20 cellular contexts compared by ENCODE assay signal in the genomic region with DNA sequence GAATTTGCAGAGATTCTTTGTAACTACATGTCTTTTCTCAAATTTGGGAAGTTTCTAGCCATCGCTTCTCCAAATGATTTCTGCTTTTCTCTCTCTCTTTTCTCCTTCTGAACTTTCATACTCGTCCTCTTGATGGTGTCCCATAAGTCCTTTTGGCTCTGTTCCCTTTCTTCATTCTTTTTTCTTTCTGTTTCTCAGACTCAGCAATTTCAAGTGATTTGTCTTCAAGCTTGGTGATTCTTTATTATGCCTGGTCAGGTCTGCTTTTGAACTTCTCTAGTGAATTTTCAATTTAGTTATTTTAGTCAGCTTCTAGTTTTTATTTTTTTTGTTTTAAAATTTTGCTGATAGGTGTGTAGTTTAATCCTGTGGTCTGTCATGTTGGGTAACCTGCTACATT. TPM values are rescaled to one million over a fixed set of nuclear protein-coding genes. Genes with fewer than 3 reads are reported as not detected.
A peak's percentile ranks its signal among the peaks of the same experiment; 100 is the strongest.
DNase-seq lines count a peak whose midpoint lies in the region; ATAC-seq, FAIRE-seq and TF ChIP-seq lines count a peak whose summit lies in the region.
"Had no signal": no experiment of that assay in that cellular context is flagged by ENCODE, and none has a peak within 500 bp of the region (broad histone marks: within the 10 kb centered on the region; RNA-seq: fewer than 3 reads in every experiment).

No MANE protein-coding gene starts in this region.

- no peak overlapping the region for H3K4me2 ChIP-seq in HepG2 (ENCODE audit: low read depth, low read length)
- H3K4me2 ChIP-seq in K562 (ENCODE audit: insufficient read depth, low read length), result no peak overlapping the region
- H3K4me2 ChIP-seq in neural progenitor cell, result no peak overlapping the region
- H3K4me2 ChIP-seq in GM23248 (ENCODE audit: unreplicated experiment), result no peak overlapping the region
- H3K4me2 ChIP-seq: A549, GM23338 had no signal

- in situ Hi-C loops in HepG2 (cut with HindIII; ENCODE audit: extremely low pct_ligation_motif_present, low pct_unique_long_range_greater_than_20kb), result no loop called here
- in situ Hi-C loops in K562 (cut with MboI), result no loop called here
- in situ Hi-C loops in GM23248 (cut with MboI), result no loop called here

- no peak for TF ChIP-seq CTCF in HepG2 (CRISPR knock-in tag; IDR thresholded peaks at IDR 0.05)
- no peak for TF ChIP-seq CTCF in right lobe of liver (IDR thresholded peaks at IDR 0.05)
- no peak for TF ChIP-seq CTCF in K562 (IDR thresholded peaks at IDR 0.05 in 2 of 3, conservative IDR thresholded peaks at IDR 0.05 in 1 of 3; ENCODE audit: insufficient read depth in 2 of 3, low read depth in 1 of 3, low read length in 3 of 3)
- no peak for TF ChIP-seq CTCF in neural progenitor cell (IDR thresholded peaks at IDR 0.05)

- peaks cover 2% of the 10 kb centered on the region for H3K4me1 Mint-ChIP-seq in neural progenitor cell
- no peaks in the 10 kb centered on the region for H3K4me1 Mint-ChIP-seq in activated CD8-positive, alpha-beta T cell treated with anti-CD3 and anti-CD28 coated beads, Interleukin-2, amount 10 ng/mL, durations not matched to agents 7 days and 5 days (ENCODE audit: low read depth)
- H3K4me1 Mint-ChIP-seq: IgD-negative memory B cell had no signal

- no peak overlapping the region for H3K27ac Mint-ChIP-seq in neural progenitor cell
- no peak overlapping the region for H3K27ac Mint-ChIP-seq in activated CD8-positive, alpha-beta T cell treated with anti-CD3 and anti-CD28 coated beads, Interleukin-2, amount 10 ng/mL, durations not matched to agents 7 days and 5 days
- H3K27ac Mint-ChIP-seq: CD4-positive, alpha-beta T cell; GM23338; IgD-negative memory B cell had no signal

- CTCF ChIA-PET in HepG2 (lab: Yijun Ruan, JAX; ENCODE audit: low intra/inter-chr PET ratio, low total read pairs) (no interaction called here), K562 (lab: Yijun Ruan, JAX; ENCODE audit: low intra/inter-chr PET ratio) (no interaction called here)
- CTCF ChIA-PET in activated CD8-positive, alpha-beta T cell treated with anti-CD3 and anti-CD28 coated beads, Interleukin-2, amount 10 ng/mL, durations not matched to agents 7 days and 5 days (lab: Charles Lee), result no interaction called here

- BruUV-seq in HepG2 (replicated peaks; lab: Mats Ljungman, UMichigan) (no TSS peak), K562 (replicated peaks; lab: Mats Ljungman, UMichigan) (no TSS peak)

- peaks cover 8% of the 10 kb centered on the region for H3K9me3 Mint-ChIP-seq in neural progenitor cell
- H3K9me3 Mint-ChIP-seq in activated CD8-positive, alpha-beta T cell treated with anti-CD3 and anti-CD28 coated beads, Interleukin-2, amount 10 ng/mL, durations not matched to agents 7 days and 5 days (ENCODE audit: insufficient read depth), result no peaks in the 10 kb centered on the region

- no peaks in the 10 kb centered on the region for H3K36me3 Mint-ChIP-seq in neural progenitor cell
- no peaks in the 10 kb centered on the region for H3K36me3 Mint-ChIP-seq in activated CD8-positive, alpha-beta T cell treated with anti-CD3 and anti-CD28 coated beads, Interleukin-2, amount 10 ng/mL, durations not matched to agents 7 days and 5 days (ENCODE audit: low read depth)

- FAIRE-seq in HepG2 (lab: Jason Lieb, UNC) (no peak), K562 (lab: Jason Lieb, UNC) (no peak)
- FAIRE-seq: A549, GM12878, GM19239, H54 had no signal

- H3K27ac ChIP-seq in HepG2 (ENCODE audit: extremely low read length, insufficient read depth, low read length) (no peak overlapping the region), right lobe of liver (no peak overlapping the region), K562 (ENCODE audit: extremely low read depth, low read depth, low read length) (no peak overlapping the region), neural progenitor cell (no peak overlapping the region), GM23248 (no peak overlapping the region)
- H3K27ac ChIP-seq: 22Rv1, A549, C4-2B, HL-60 had no signal

- H2AFZ ChIP-seq in HepG2 (ENCODE audit: low read length), result no peak overlapping the region
- H2AFZ ChIP-seq in K562 (ENCODE audit: low read depth, low read length), result no peak overlapping the region
- H2AFZ ChIP-seq in neural progenitor cell (replicated peaks), result peak overlapping the region; percentile 57
- H2AFZ ChIP-seq in GM23248, result no peak overlapping the region
- H2AFZ ChIP-seq: GM23338 had no signal

- H3K27me3 ChIP-seq in HepG2 (ENCODE audit: control insufficient read depth in 1 of 2, insufficient read depth in 2 of 2, low read length in 2 of 2) (no peaks in the 10 kb centered on the region), right lobe of liver (no peaks in the 10 kb centered on the region), K562 (ENCODE audit: control insufficient read depth in 2 of 2, insufficient read depth in 2 of 2, low read length in 2 of 2) (no peaks in the 10 kb centered on the region), neural progenitor cell (no peaks in the 10 kb centered on the region), GM23248 (replicated peaks; ENCODE audit: insufficient read depth) (0 out of 2 replicates have a peak, but pooled peaks cover 15% of the 10 kb centered on the region)

- no peaks in the 10 kb centered on the region for H3K79me2 ChIP-seq in HepG2 (ENCODE audit: insufficient read depth, low read length)
- no peaks in the 10 kb centered on the region for H3K79me2 ChIP-seq in K562 (ENCODE audit: control insufficient read depth, insufficient read depth, low read length)
- H3K79me2 ChIP-seq in neural progenitor cell (ENCODE audit: low read depth), result no peaks in the 10 kb centered on the region
- no peaks in the 10 kb centered on the region for H3K79me2 ChIP-seq in GM23248 (ENCODE audit: insufficient read depth)

- peaks cover 2% of the 10 kb centered on the region for H3K27me3 Mint-ChIP-seq in neural progenitor cell (ENCODE audit: insufficient read depth, low read depth)
- peaks cover 10% of the 10 kb centered on the region for H3K27me3 Mint-ChIP-seq in activated CD8-positive, alpha-beta T cell treated with anti-CD3 and anti-CD28 coated beads, Interleukin-2, amount 10 ng/mL, durations not matched to agents 7 days and 5 days (ENCODE audit: low read depth)

- no peak overlapping the region for H3K4me3 Mint-ChIP-seq in neural progenitor cell
- H3K4me3 Mint-ChIP-seq in activated CD8-positive, alpha-beta T cell treated with anti-CD3 and anti-CD28 coated beads, Interleukin-2, amount 10 ng/mL, durations not matched to agents 7 days and 5 days, result no peak overlapping the region
- H3K4me3 Mint-ChIP-seq: CD4-positive, alpha-beta T cell; GM23338; IgD-negative memory B cell had no signal

- no peaks in the 10 kb centered on the region for H3K9me1 ChIP-seq in K562 (ENCODE audit: control insufficient read depth, insufficient read depth, low read length)

- intact Hi-C loops in HepG2 (cut with micrococcal nuclease; ENCODE audit: unreplicated experiment) (no loop called here), right lobe of liver (cut with DNase I) (no loop called here), K562 (cut with micrococcal nuclease) (no loop called here), Right ventricle myocardium inferior (cut with DNase I) (no loop called here)

- TF ChIP-seq RAD21 in HepG2 (CRISPR knock-in tag; IDR thresholded peaks at IDR 0.05), result no peak
- TF ChIP-seq RAD21 in K562 (CRISPR knock-in tag; conservative IDR thresholded peaks at IDR 0.05 in 1 of 2, IDR thresholded peaks at IDR 0.05 in 1 of 2), result no peak

- POLR2A ChIA-PET in HepG2 (lab: Yijun Ruan, JAX) (no interaction called here), K562 (lab: Yijun Ruan, JAX) (no interaction called here)
- POLR2A ChIA-PET in activated CD8-positive, alpha-beta T cell treated with anti-CD3 and anti-CD28 coated beads, Interleukin-2, amount 10 ng/mL, durations not matched to agents 7 days and 5 days (lab: Charles Lee), result no interaction called here

- H3K9me2 ChIP-seq in GM23248 (ENCODE audit: insufficient read depth), result no peaks in the 10 kb centered on the region

- H3K9me3 ChIP-seq in HepG2 (ENCODE audit: low read length), result no peaks in the 10 kb centered on the region
- H3K9me3 ChIP-seq in right lobe of liver, result no peaks in the 10 kb centered on the region
- H3K9me3 ChIP-seq in K562 (replicated peaks; ENCODE audit: control insufficient read depth, insufficient read depth, low read depth, low read length), result no peaks in the 10 kb centered on the region
- H3K9me3 ChIP-seq in neural progenitor cell (ENCODE audit: low read depth), result no peaks in the 10 kb centered on the region
- no peaks in the 10 kb centered on the region for H3K9me3 ChIP-seq in GM23248 (ENCODE audit: low read depth)
- H3K9me3 ChIP-seq: A549 had no signal

- no peak for DNase-seq in HepG2 (ENCODE audit: low spot score)
- DNase-seq in right lobe of liver, result no peak
- DNase-seq in K562 (ENCODE audit: extremely low read depth in 1 of 4, low spot score in 3 of 4), result no peak
- no peak for DNase-seq in neural progenitor cell (ENCODE audit: low spot score)
- DNase-seq in activated CD8-positive, alpha-beta T cell treated with anti-CD3 and anti-CD28 coated beads, Interleukin-2, amount 10 ng/mL, durations not matched to agents 7 days and 5 days, result no peak
- DNase-seq in Right ventricle myocardium inferior (ENCODE audit: missing footprints), result no peak
- no peak for DNase-seq in GM23248
- DNase-seq: AML-193; CD4-positive, alpha-beta T cell; DMS79 treated with DMSO at 0.1 percent for 48 hours; HCEC 1CT had no signal

- H3K36me3 ChIP-seq in HepG2 (replicated peaks in 1 of 2; ENCODE audit: control insufficient read depth in 1 of 2, insufficient read depth in 2 of 2, low read length in 2 of 2) (no peaks in the 10 kb centered on the region), right lobe of liver (no peaks in the 10 kb centered on the region), K562 (ENCODE audit: control insufficient read depth, insufficient read depth, low read length) (no peaks in the 10 kb centered on the region), neural progenitor cell (no peaks in the 10 kb centered on the region), GM23248 (ENCODE audit: low read depth) (no peaks in the 10 kb centered on the region)

- no peak for TF ChIP-seq EP300 in HepG2 (IDR thresholded peaks at IDR 0.05; ENCODE audit: low read depth in 2 of 2, low read length in 2 of 2)
- no peak for TF ChIP-seq EP300 in HepG2 (CRISPR knock-in tag; IDR thresholded peaks at IDR 0.05; ENCODE audit: borderline replicate concordance)
- TF ChIP-seq EP300 in K562 (IDR thresholded peaks at IDR 0.05; ENCODE audit: low read length), result no peak

- H3K4me3 ChIP-seq in HepG2 (replicated peaks in 1 of 3; ENCODE audit: insufficient read depth in 1 of 3, low read depth in 2 of 3, low read length in 3 of 3), result no peak overlapping the region
- no peak overlapping the region for H3K4me3 ChIP-seq in right lobe of liver
- no peak overlapping the region for H3K4me3 ChIP-seq in K562
- H3K4me3 ChIP-seq in neural progenitor cell, result no peak overlapping the region
- no peak overlapping the region for H3K4me3 ChIP-seq in GM23248
- H3K4me3 ChIP-seq: A549, GM12878, GM23338 had no signal

- H3K9ac ChIP-seq in HepG2 (ENCODE audit: insufficient read depth, low read depth, low read length), result no peak overlapping the region
- no peak overlapping the region for H3K9ac ChIP-seq in K562 (ENCODE audit: insufficient read depth in 1 of 2, low read depth in 2 of 2, low read length in 2 of 2)
- no peak overlapping the region for H3K9ac ChIP-seq in neural progenitor cell
- H3K9ac ChIP-seq in GM23248, result no peak overlapping the region

- no peak for ATAC-seq in HepG2
- no peak for ATAC-seq in right lobe of liver
- ATAC-seq in K562, result no peak
- ATAC-seq in activated CD8-positive, alpha-beta T cell treated with anti-CD3 and anti-CD28 coated beads, Interleukin-2, amount 10 ng/mL, durations not matched to agents 7 days and 5 days, result no peak
- no peak for ATAC-seq in Right ventricle myocardium inferior
- ATAC-seq: A549, GM12878, GM23338 had no signal

- TF ChIP-seq POLR2A in HepG2 (IDR thresholded peaks at IDR 0.05; ENCODE audit: insufficient read depth in 1 of 2, low read depth in 2 of 2, low read length in 2 of 2) (no peak), right lobe of liver (IDR thresholded peaks at IDR 0.05) (no peak), K562 (conservative IDR thresholded peaks at IDR 0.05) (no peak)

- H3F3A ChIP-seq in neural progenitor cell (ENCODE audit: low read depth), result no peaks in the 10 kb centered on the region
- no peaks in the 10 kb centered on the region for H3F3A ChIP-seq in GM23248 (ENCODE audit: insufficient read depth)

- H3K4me1 ChIP-seq in HepG2 (ENCODE audit: insufficient read depth, low read length) (peaks cover 26% of the 10 kb centered on the region), right lobe of liver (no peaks in the 10 kb centered on the region), K562 (replicated peaks in 1 of 2; ENCODE audit: control insufficient read depth in 2 of 2, insufficient read depth in 2 of 2, low read length in 2 of 2) (peaks cover 0 to 4% of the 10 kb centered on the region in 2 experiments; a peak in 1 of 5 replicates), neural progenitor cell (peaks cover 8% of the 10 kb centered on the region), GM23248 (ENCODE audit: insufficient read depth) (no peaks in the 10 kb centered on the region)
- H3K4me1 ChIP-seq: A549 had no signal

- no peaks in the 10 kb centered on the region for H4K20me1 ChIP-seq in HepG2 (ENCODE audit: insufficient read depth, low read length)
- H4K20me1 ChIP-seq in K562 (replicated peaks; ENCODE audit: control insufficient read depth, insufficient read depth, low read length), result no peaks in the 10 kb centered on the region
- no peaks in the 10 kb centered on the region for H4K20me1 ChIP-seq in neural progenitor cell (ENCODE audit: low read depth)
- H4K20me1 ChIP-seq in GM23248 (ENCODE audit: insufficient read depth), result no peaks in the 10 kb centered on the region

- 51% methylated on average over 2 of the region's 2 CpGs for WGBS in HepG2 (ENCODE audit: low lambda C conversion rate)
- WGBS in right lobe of liver (ENCODE audit: insufficient coverage, low coverage, low lambda C conversion rate, missing lambda C conversion rate), result 54% methylated on average over 2 of the region's 2 CpGs
- 0% methylated on average over 2 of the region's 2 CpGs for WGBS in K562 (ENCODE audit: insufficient coverage, low coverage, missing lambda C conversion rate)
- whole genome bisulfite sequencing in GM23248 (ENCODE audit: low coverage in 1 of 2, low lambda C conversion rate in 2 of 2, missing lambda C conversion rate in 2 of 2), 2 experiments, result 30 to 32% methylated on average over 2 of the region's 2 CpGs

RNA-seq across cellular contexts. Expression of a gene that starts 57.6 kb away (rescaled TPM):
- 188 and 270 TPM in 2 replicates for total RNA-seq in HepG2 (2016; rRNA removed; fragmentation: Illumina TruSeq; extraction: Trizol)
- total RNA-seq in HepG2 (2016; cell fraction: cytosol; rRNA removed; fragmentation: Illumina TruSeq; extraction: Trizol; ENCODE audit: low read depth), result 62.9 and 68.9 TPM in 2 replicates
- total RNA-seq in HepG2 (2016; cell fraction: insoluble cytoplasmic fraction; rRNA removed; fragmentation: Illumina TruSeq; extraction: Trizol), result 186 and 287 TPM in 2 replicates
- 86.5 and 89.3 TPM in 2 replicates for total RNA-seq in HepG2 (2016; cell fraction: membrane; rRNA removed; fragmentation: Illumina TruSeq; extraction: Trizol)
- 93.4 and 98.7 TPM in 2 replicates for total RNA-seq in HepG2 (2016; cell fraction: nucleus; rRNA removed; fragmentation: Illumina TruSeq; extraction: Trizol)
- polyA plus RNA-seq in HepG2 (2011; rRNA removed), result 94.5 and 128 TPM in 2 replicates
- polyA plus RNA-seq in HepG2 (2011; cell fraction: cytosol; rRNA removed), result 93.8 and 101 TPM in 2 replicates
- 27.9 and 33.4 TPM in 2 replicates for polyA plus RNA-seq in HepG2 (2011; cell fraction: nucleus; rRNA removed)
- polyA plus RNA-seq in HepG2 (2012), result 93.5 and 97.9 TPM in 2 replicates
- polyA plus RNA-seq in HepG2 (2016; cell fraction: cytosol; fragmentation: Illumina TruSeq; extraction: Trizol; ENCODE audit: low read depth), result 51.5 and 51.7 TPM in 2 replicates
- polyA plus RNA-seq in HepG2 (2016; cell fraction: insoluble cytoplasmic fraction; fragmentation: Illumina TruSeq; extraction: Trizol; ENCODE audit: low read depth), result 263 and 287 TPM in 2 replicates
- 64.6 and 67.7 TPM in 2 replicates for polyA plus RNA-seq in HepG2 (2016; cell fraction: membrane; fragmentation: Illumina TruSeq; extraction: Trizol; ENCODE audit: low read depth)
- 113 and 114 TPM in 2 replicates for polyA plus RNA-seq in HepG2 (2016; cell fraction: nucleus; fragmentation: Illumina TruSeq; extraction: Trizol; ENCODE audit: insufficient read depth, low read depth)
- polyA minus RNA-seq in HepG2 (2011; rRNA and poly(A)+ RNA removed; ENCODE audit: low replicate concordance), result 20.7 and 22.4 TPM in 2 replicates
- polyA minus RNA-seq in HepG2 (2011; cell fraction: cytosol; rRNA and poly(A)+ RNA removed), result 21.0 and 30.3 TPM in 2 replicates
- 82.0 and 84.3 TPM in 2 replicates for polyA minus RNA-seq in HepG2 (2011; cell fraction: nucleus; rRNA and poly(A)+ RNA removed)
- 10 to 100 TPM in 3 of 6 experiments, 1 to 10 TPM in 3; 4.6 to 33.9 (median 10.1) TPM for total RNA-seq in right lobe of liver
- total RNA-seq in K562 (2011; cell fraction: chromatin; rRNA removed; ENCODE audit: low replicate concordance), result 49.0 and 93.0 TPM in 2 replicates
- 41.2 and 52.1 TPM in 2 replicates for total RNA-seq in K562 (2011; cell fraction: nucleolus; rRNA removed)
- total RNA-seq in K562 (2011; cell fraction: nucleoplasm; rRNA removed), result 66.7 and 82.7 TPM in 2 replicates
- total RNA-seq in K562 (2014; rRNA removed), result 131 and 162 TPM in 2 replicates
- total RNA-seq in K562 (2014; rRNA removed; fragmentation: Illumina TruSeq; extraction: Trizol), result 327 and 355 TPM in 2 replicates
- 239 and 263 TPM in 2 replicates for total RNA-seq in K562 (2015; rRNA removed; fragmentation: Illumina TruSeq; extraction: Trizol)
- 135 and 150 TPM in 2 replicates for total RNA-seq in K562 (2021)
- polyA plus RNA-seq in K562 (2011; rRNA removed), result 262 and 338 TPM in 2 replicates
- 118 and 166 TPM in 2 replicates for polyA plus RNA-seq in K562 (2011; cell fraction: cytosol; rRNA removed)
- 46.5 and 86.2 TPM in 2 replicates for polyA plus RNA-seq in K562 (2011; cell fraction: nucleus; rRNA removed)
- polyA plus RNA-seq in K562 (2012), result 176 and 223 TPM in 2 replicates
- polyA plus RNA-seq in K562 (2014; fragmentation: Illumina TruSeq; extraction: Trizol), result 219 and 229 TPM in 2 replicates
- 1,000 to 10,000 TPM; 1,212 to 1,355 TPM for polyA plus RNA-seq in K562 (2014; fragmentation: Nextera tagmentation; extraction: Ambion mirVana)
- polyA plus RNA-seq in K562 (2014; rRNA removed), result 302 and 419 TPM in 2 replicates
- polyA minus RNA-seq in K562 (2011; rRNA and poly(A)+ RNA removed), result 106 and 107 TPM in 2 replicates
- 28.8 and 41.5 TPM in 2 replicates for polyA minus RNA-seq in K562 (2011; cell fraction: cytosol; rRNA and poly(A)+ RNA removed)
- polyA minus RNA-seq in K562 (2011; cell fraction: nucleus; rRNA and poly(A)+ RNA removed), result 39.9 and 68.0 TPM in 2 replicates
- 85.6 and 119 TPM in 2 replicates for total RNA-seq in neural progenitor cell (ENCODE audit: low replicate concordance)
- total RNA-seq in activated CD8-positive, alpha-beta T cell treated with anti-CD3 and anti-CD28 coated beads, Interleukin-2, amount 10 ng/mL, durations not matched to agents 7 days and 5 days, result 10 to 100 TPM; 42.2 to 44.2 TPM
- total RNA-seq in Right ventricle myocardium inferior, result 13.3 TPM
- 23.4 and 46.7 TPM in 2 replicates for total RNA-seq in GM23248 (2014; rRNA removed; shearing (Covaris generic))
- polyA plus RNA-seq in GM23248 (2016; fragmentation: Nextera tagmentation; extraction: Ambion mirVana), result 59.5 and 61.3 TPM in 2 replicates
